11 cellular contexts compared by ENCODE assay signal in the genomic region with DNA sequence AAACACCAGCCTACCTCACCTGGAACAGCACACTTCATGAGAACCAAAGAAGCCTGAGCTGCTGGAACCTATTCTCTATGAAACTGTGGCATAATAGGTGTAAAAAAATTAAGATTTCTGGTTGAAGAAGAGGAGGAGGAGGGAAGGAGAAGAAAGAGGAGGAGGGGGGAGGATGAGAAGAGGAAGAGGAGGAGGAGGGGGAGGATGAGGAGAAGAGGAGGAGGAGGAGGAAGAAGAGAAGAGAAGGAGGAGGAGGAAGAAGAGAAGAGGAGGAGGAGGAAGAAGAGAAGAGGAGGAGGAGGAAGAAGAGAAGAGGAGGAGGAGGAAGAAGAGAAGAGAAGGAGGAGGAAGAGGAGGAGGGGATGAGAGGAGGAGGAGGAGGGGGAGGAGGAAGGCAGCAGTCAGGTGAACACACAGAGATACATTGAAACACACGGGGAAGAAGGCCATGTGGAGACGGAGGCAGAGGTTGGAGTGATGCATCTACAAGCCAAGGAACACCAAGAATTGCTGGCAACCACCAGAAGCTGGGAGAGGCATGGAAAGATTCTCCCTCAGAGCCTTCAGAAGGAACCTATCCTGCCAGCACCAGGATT. TPM values are rescaled to one million over a fixed set of nuclear protein-coding genes. Genes with fewer than 3 reads are reported as not detected.
"Had no signal": no experiment of that assay in that cellular context is flagged by ENCODE, and none has a peak within 500 bp of the region (broad histone marks: within the 10 kb centered on the region; RNA-seq: fewer than 3 reads in every experiment).

No MANE protein-coding gene starts in this region.

- FAIRE-seq: H54 had no signal

- DNase-seq: GM23248, GOT3, H9, HCEC 1CT, HFFc6, IMR-90, KBM-7 had no signal

- H3K27ac ChIP-seq: GM23248, HL-60, KMS-11 had no signal

- H3K4me2 ChIP-seq: KMS-11 had no signal

- H3K4me3 ChIP-seq: GM23248 had no signal

- H2AFZ ChIP-seq: GM23248 had no signal

- H3K9ac ChIP-seq: GM23248, KMS-11 had no signal

RNA-seq across cellular contexts. Expression of a gene that starts 8.2 kb away (rescaled TPM):
- total RNA-seq: HFFc6, HT1080, IMR-90 had no signal
- polyA plus RNA-seq: GM23248, IMR-90 had no signal
